ENCODE assay signal across 29 cellular contexts in genomic region chr1:244709076-244709475, GRCh38.
"Had no signal": no experiment of that assay in that cellular context is flagged by ENCODE, and none has a peak within 500 bp of the region (broad histone marks: within the 10 kb centered on the region; RNA-seq: fewer than 3 reads in every experiment).

No MANE protein-coding gene starts in this region.

- H3K4me1 ChIP-seq: foreskin keratinocyte, gastroesophageal sphincter, left lung, neural progenitor cell, prostate gland, testis had no signal

- H3K27ac ChIP-seq: dorsolateral prefrontal cortex, esophagus muscularis mucosa, foreskin keratinocyte, gastroesophageal sphincter, heart left ventricle, hepatocyte, left lung, prostate gland, right atrium auricular region, testis, tibial artery, upper lobe of left lung had no signal

- H3K27me3 Mint-ChIP-seq: naive B cell; natural killer cell treated with Interleukin-12 subunit alpha and Interleukin-12 subunit beta and Interleukin-15 and Interleukin-18, amount 100 ng/mL, for 72 hours had no signal

- H3K4me3 Mint-ChIP-seq: mesothelial cell of epicardium; naive B cell; natural killer cell treated with Interleukin-12 subunit alpha and Interleukin-12 subunit beta and Interleukin-15 and Interleukin-18, amount 100 ng/mL, for 72 hours; neural progenitor cell; stimulated activated effector memory CD8-positive, alpha-beta T cell treated with anti-CD3 and anti-CD28 coated beads, Interleukin-12 subunit alpha, Interleukin-12 subunit beta, amount 100 ng/mL, for 72 hours had no signal

- H3K9me3 ChIP-seq: esophagus muscularis mucosa, gastroesophageal sphincter, heart left ventricle, left lung, mucosa of descending colon, prostate gland, right atrium auricular region, stomach, testis, tibial artery, upper lobe of left lung had no signal

- DNase-seq: dorsolateral prefrontal cortex; effector CD8-positive, alpha-beta T cell; foreskin keratinocyte; heart left ventricle; kidney; left lung; mesenchymal stem cell; naive B cell; nucleus accumbens; stimulated activated CD4-positive, alpha-beta T cell treated with anti-CD3 and anti-CD28 coated beads, Interleukin-12 subunit alpha, Interleukin-12 subunit beta, amount 100 ng/mL, for 4 hours; stimulated activated CD4-positive, alpha-beta T cell treated with anti-CD3 and anti-CD28 coated beads, Interleukin-1b, Interleukin-23, amount 100 ng/mL, for 48 hours; stimulated activated CD4-positive, alpha-beta T cell treated with anti-CD3 and anti-CD28 coated beads, Interleukin-4, amount 100 ng/mL, for 1 hour; stimulated activated naive CD4-positive, alpha-beta T cell treated with Interleukin-2 at 50 U/mL for 16 hours; stomach; testis; tibial artery; upper lobe of left lung had no signal

- H3K9me3 Mint-ChIP-seq: mesothelial cell of epicardium; naive B cell; natural killer cell treated with Interleukin-12 subunit alpha and Interleukin-12 subunit beta and Interleukin-15 and Interleukin-18, amount 100 ng/mL, for 72 hours; neural progenitor cell; stimulated activated effector memory CD8-positive, alpha-beta T cell treated with anti-CD3 and anti-CD28 coated beads, Interleukin-12 subunit alpha, Interleukin-12 subunit beta, amount 100 ng/mL, for 72 hours had no signal

- H3K27me3 ChIP-seq: dorsolateral prefrontal cortex, esophagus muscularis mucosa, foreskin keratinocyte, gastroesophageal sphincter, heart left ventricle, hepatocyte, left lung, neural progenitor cell, right atrium auricular region, stomach, testis, tibial artery, upper lobe of left lung had no signal

- H3K27ac Mint-ChIP-seq: natural killer cell treated with Interleukin-12 subunit alpha and Interleukin-12 subunit beta and Interleukin-15 and Interleukin-18, amount 100 ng/mL, for 72 hours; neural progenitor cell had no signal

- H3K4me1 Mint-ChIP-seq: neural progenitor cell had no signal

- ATAC-seq: gastroesophageal sphincter; heart left ventricle; left lung; natural killer cell treated with Interleukin-12 subunit alpha and Interleukin-12 subunit beta and Interleukin-15 and Interleukin-18, amount 100 ng/mL, for 72 hours; sciatic nerve; stimulated activated effector memory CD8-positive, alpha-beta T cell treated with anti-CD3 and anti-CD28 coated beads, Interleukin-12 subunit alpha, Interleukin-12 subunit beta, amount 100 ng/mL, for 72 hours had no signal

- H3K36me3 Mint-ChIP-seq: natural killer cell treated with Interleukin-12 subunit alpha and Interleukin-12 subunit beta and Interleukin-15 and Interleukin-18, amount 100 ng/mL, for 72 hours had no signal

- H3K36me3 ChIP-seq: neural progenitor cell, prostate gland had no signal

- H3K4me3 ChIP-seq: dorsolateral prefrontal cortex, esophagus muscularis mucosa, gastroesophageal sphincter, heart left ventricle, hepatocyte, left lung, mucosa of descending colon, neural progenitor cell, prostate gland, right atrium auricular region, smooth muscle cell, stomach, testis, tibial artery, upper lobe of left lung had no signal
